In the genomic region with DNA sequence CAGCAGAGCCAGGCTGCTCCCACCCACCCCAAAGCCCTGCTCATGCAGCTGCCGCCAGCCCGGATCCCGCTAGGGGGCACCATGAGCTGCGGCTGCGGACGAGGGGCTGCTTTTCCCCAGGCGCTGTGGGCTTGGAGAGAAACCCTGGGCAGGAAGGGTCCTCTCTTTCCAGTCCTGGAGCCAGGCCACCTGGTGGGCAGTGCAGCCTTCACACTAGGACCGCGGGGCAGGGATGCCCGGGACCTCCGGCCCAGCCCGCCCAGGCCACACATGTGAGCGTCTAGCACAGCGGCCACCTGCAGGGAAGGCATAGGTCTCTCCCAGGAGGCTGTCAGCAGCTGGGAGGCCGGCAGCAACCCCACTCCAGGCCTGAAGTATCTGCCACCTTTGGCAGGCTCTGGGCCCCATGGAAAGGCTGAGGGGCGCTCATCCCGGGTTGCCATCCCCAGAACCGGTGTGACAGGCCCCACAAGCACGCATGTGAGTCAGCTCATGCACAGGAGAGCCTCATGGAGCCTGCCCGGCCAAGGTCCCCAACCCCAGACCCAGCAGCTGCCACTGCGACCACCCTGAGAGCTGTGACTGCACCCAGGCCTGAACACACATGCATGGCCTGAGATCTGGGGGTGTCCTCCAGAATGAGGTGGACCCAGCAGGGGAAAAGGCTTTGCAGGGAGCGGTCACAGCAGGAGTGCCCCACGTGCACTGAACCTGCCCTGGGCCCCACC, we compare ENCODE assay signal across 9 cellular contexts.
DNase-seq lines count a peak whose midpoint lies in the region; ATAC-seq, FAIRE-seq and TF ChIP-seq lines count a peak whose summit lies in the region.
"Had no signal": no experiment of that assay in that cellular context is flagged by ENCODE, and none has a peak within 500 bp of the region (broad histone marks: within the 10 kb centered on the region; RNA-seq: fewer than 3 reads in every experiment).

No MANE protein-coding gene starts in this region.

- no peak overlapping the region for H3K9ac ChIP-seq in kidney (ENCODE audit: low read length in 2 of 2)

- no peak overlapping the region for H3K27ac ChIP-seq in kidney (ENCODE audit: low read depth in 2 of 2, low read length in 2 of 2)
- H3K27ac ChIP-seq in spleen: no peak overlapping the region

- H3K9me3 ChIP-seq in kidney (ENCODE audit: control insufficient read depth in 1 of 2, low read length in 2 of 2) (peaks cover 0 to 5% of the 10 kb centered on the region in 2 donors), spleen (peaks cover 0 to 30% (median 11%) of the 10 kb centered on the region in 8 donors)

- CTCF ChIA-PET in WTC11 (lab: Charles Lee): interaction anchor here (0.6 to 2.0 kb wide), 26 partner anchors 10 to 444 kb away, joined by 3 to 18 read pairs (median 4); no protein-coding TSS in a partner anchor

- H3K27ac Mint-ChIP-seq in WTC11: no peak overlapping the region

- H3K4me3 ChIP-seq in kidney (ENCODE audit: low read length in 2 of 2) (no peak overlapping the region), spleen (no peak overlapping the region)

- TF ChIP-seq POLR2A in spleen (IDR thresholded peaks at IDR 0.05): no peak

- H3K4me3 Mint-ChIP-seq in WTC11: no peak overlapping the region

- peaks cover 5% of the 10 kb centered on the region; the same call in 1 of the 2 replicates for H3K9me3 Mint-ChIP-seq in WTC11

- H3K27me3 ChIP-seq in spleen (replicated peaks in 1 of 7): peaks cover 0 to 21% (median 0%) of the 10 kb centered on the region in 7 donors

- POLR2A ChIA-PET in WTC11 (lab: Charles Lee): interaction anchor here (0.6 kb wide), 1 partner anchor 183 kb away, joined by 3 read pairs; no protein-coding TSS in a partner anchor

- H3K4me1 ChIP-seq in kidney (ENCODE audit: control insufficient read depth in 1 of 2, insufficient read depth in 1 of 2, low read depth in 1 of 2, low read length in 2 of 2) (no peaks in the 10 kb centered on the region), spleen (no peaks in the 10 kb centered on the region)

- 55 to 81% (median 77%) methylated on average over 6 to 23 of the region's 23 CpGs for WGBS in spleen, 5 donors

- no peaks in the 10 kb centered on the region for H3K27me3 Mint-ChIP-seq in WTC11 (ENCODE audit: low read depth)

- H3K36me3 ChIP-seq in kidney (ENCODE audit: control insufficient read depth in 1 of 2, insufficient read depth in 2 of 2, low read length in 2 of 2): no peaks in the 10 kb centered on the region
- H3K36me3 ChIP-seq in spleen: no peaks in the 10 kb centered on the region

- DNase-seq in HuH-7 (ENCODE audit: low spot score) (peak; percentile 86), WTC11 (ENCODE audit: low spot score) (peak; percentile 86), kidney (peak; percentile 61), spleen (peak; percentile 66), MV-4-11 (lab: John Stamatoyannopoulos, UW) (no peak)
- DNase-seq: T-helper 2 cell had no signal

- TF ChIP-seq CTCF in WTC11 (IDR thresholded peaks at IDR 0.05) (peak; percentile 40; the same call in 1 of the 2 replicates), kidney (IDR thresholded peaks at IDR 0.05; ENCODE audit: borderline replicate concordance, extremely low read depth, insufficient read depth) (peak; percentile 12), spleen (IDR thresholded peaks at IDR 0.05 in 8 of 11, conservative IDR thresholded peaks at IDR 0.05 in 3 of 11) (peak in 2 of 11 experiments; percentile 9 to 18)

- intact Hi-C loops in kidney (cut with DNase I) (no loop called here), spleen (cut with DNase I; ENCODE audit: low total_unique reads) (no loop called here)

- H3K4me1 Mint-ChIP-seq in WTC11: no peaks in the 10 kb centered on the region

- ATAC-seq in WTC11 (peak; percentile 91), GM18520 (IDR thresholded peaks at IDR 0.05; ENCODE audit: unreplicated experiment) (no peak), HG03139 (IDR thresholded peaks at IDR 0.05; ENCODE audit: unreplicated experiment) (no peak)

- H3K36me3 Mint-ChIP-seq in WTC11: no peaks in the 10 kb centered on the region

- FAIRE-seq in kidney (lab: Jason Lieb, UNC): no peak
- FAIRE-seq: GM19239 had no signal

TF ChIP-seq in WTC11, 78 proteins besides CTCF, POLR2A, EP300 and RAD21:
- no peak for TF ChIP-seq SOX15 (CRISPR knock-in tag; IDR thresholded peaks at IDR 0.05)
- TF ChIP-seq ZNF423 (CRISPR knock-in tag; IDR thresholded peaks at IDR 0.05): peak; percentile 73
- TF ChIP-seq, protein P1, sequence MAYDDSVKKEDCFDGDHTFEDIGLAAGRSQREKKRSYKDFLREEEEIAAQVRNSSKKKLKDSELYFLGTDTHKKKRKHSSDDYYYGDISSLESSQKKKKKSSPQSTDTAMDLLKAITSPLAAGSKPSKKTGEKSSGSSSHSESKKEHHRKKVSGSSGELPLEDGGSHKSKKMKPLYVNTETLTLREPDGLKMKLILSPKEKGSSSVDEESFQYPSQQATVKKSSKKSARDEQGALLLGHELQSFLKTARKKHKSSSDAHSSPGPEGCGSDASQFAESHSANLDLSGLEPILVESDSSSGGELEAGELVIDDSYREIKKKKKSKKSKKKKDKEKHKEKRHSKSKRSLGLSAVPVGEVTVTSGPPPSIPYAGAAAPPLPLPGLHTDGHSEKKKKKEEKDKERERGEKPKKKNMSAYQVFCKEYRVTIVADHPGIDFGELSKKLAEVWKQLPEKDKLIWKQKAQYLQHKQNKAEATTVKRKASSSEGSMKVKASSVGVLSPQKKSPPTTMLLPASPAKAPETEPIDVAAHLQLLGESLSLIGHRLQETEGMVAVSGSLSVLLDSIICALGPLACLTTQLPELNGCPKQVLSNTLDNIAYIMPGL (CRISPR knock-in tag; IDR thresholded peaks at IDR 0.05): peak; percentile 55; the same call in 1 of the 2 replicates
- TF ChIP-seq, protein P2, sequence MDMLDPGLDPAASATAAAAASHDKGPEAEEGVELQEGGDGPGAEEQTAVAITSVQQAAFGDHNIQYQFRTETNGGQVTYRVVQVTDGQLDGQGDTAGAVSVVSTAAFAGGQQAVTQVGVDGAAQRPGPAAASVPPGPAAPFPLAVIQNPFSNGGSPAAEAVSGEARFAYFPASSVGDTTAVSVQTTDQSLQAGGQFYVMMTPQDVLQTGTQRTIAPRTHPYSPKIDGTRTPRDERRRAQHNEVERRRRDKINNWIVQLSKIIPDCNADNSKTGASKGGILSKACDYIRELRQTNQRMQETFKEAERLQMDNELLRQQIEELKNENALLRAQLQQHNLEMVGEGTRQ (CRISPR knock-in tag; IDR thresholded peaks at IDR 0.05): no peak
- TF ChIP-seq OVOL2 (CRISPR knock-in tag; IDR thresholded peaks at IDR 0.05; ENCODE audit: borderline replicate concordance): no peak
